Comparison of ENCODE assay signal across 15 cellular contexts in the genomic region with DNA sequence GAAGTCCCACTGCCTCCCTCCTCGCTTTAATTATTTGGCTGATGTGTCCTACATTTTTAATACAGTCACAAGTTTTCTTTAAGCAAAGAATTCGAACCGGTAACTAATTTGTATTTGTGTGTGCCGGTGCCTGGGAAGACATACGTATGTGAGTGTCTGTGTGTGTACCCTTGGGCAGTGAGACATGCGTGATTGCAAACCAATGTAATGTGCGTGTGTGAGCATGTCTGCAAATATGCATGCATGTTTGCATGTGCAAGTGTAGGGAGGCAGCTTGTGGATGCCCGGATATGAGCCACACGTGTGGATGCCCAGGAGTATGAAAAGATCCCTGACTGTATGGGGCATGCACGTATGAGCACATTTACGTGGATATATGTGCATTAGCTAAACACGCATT.
"Had no signal": no experiment of that assay in that cellular context is flagged by ENCODE, and none has a peak within 500 bp of the region (broad histone marks: within the 10 kb centered on the region; RNA-seq: fewer than 3 reads in every experiment).

No MANE protein-coding gene starts in this region.

- H3K27me3 ChIP-seq: esophagus squamous epithelium, suprapubic skin, upper lobe of left lung had no signal

- H3K9me3 ChIP-seq: esophagus squamous epithelium, suprapubic skin, upper lobe of left lung had no signal

- H3K4me3 ChIP-seq: coronary artery, esophagus squamous epithelium, suprapubic skin, upper lobe of left lung had no signal

- H3K27ac ChIP-seq: coronary artery, esophagus squamous epithelium, suprapubic skin had no signal

- ATAC-seq: activated T-cell treated with anti-CD3 and anti-CD28 coated beads, Interleukin-2, amount 50 U/mL, for 4 hours had no signal

- H3K36me3 ChIP-seq: esophagus squamous epithelium, suprapubic skin, upper lobe of left lung had no signal

- DNase-seq: activated CD4-positive, CD25-positive, alpha-beta regulatory T cell treated with anti-CD3 and anti-CD28 coated beads, Interleukin-2, amount 50 U/mL, for 72 hours; activated gamma-delta T cell; activated T-cell treated with anti-CD3 and anti-CD28 coated beads, Interleukin-2, amount 50 U/mL, for 4 hours; central memory CD4-positive, alpha-beta T cell; esophagus squamous epithelium; hypothalamus; kidney glomerular epithelial cell; midbrain; stimulated activated CD4-positive, alpha-beta T cell treated with anti-CD3 and anti-CD28 coated beads, Interleukin-15, amount 100 ng/mL, for 24 hours; stimulated activated CD4-positive, alpha-beta T cell treated with anti-CD3 and anti-CD28 coated beads, Interleukin-4, amount 100 ng/mL, for 1 hour; stimulated activated naive CD4-positive, alpha-beta T cell treated with Interleukin-2 at 50 U/mL for 16 hours; T-helper 9 cell; upper lobe of left lung had no signal
